30 cellular contexts compared by ENCODE assay signal in genomic region chr5:131968396-131968954, GRCh38. TPM values are rescaled to one million over a fixed set of nuclear protein-coding genes. Genes with fewer than 3 reads are reported as not detected.
DNase-seq lines count a peak whose midpoint lies in the region; ATAC-seq, FAIRE-seq and TF ChIP-seq lines count a peak whose summit lies in the region.
"Had no signal": no experiment of that assay in that cellular context is flagged by ENCODE, and none has a peak within 500 bp of the region (broad histone marks: within the 10 kb centered on the region; RNA-seq: fewer than 3 reads in every experiment).

No MANE protein-coding gene starts in this region.

- in situ Hi-C loops in astrocyte of the cerebellum (cut with HindIII; ENCODE audit: low sequenced_read_pairs): no loop called here

- H3K36me3 Mint-ChIP-seq in CD4-positive, alpha-beta T cell (ENCODE audit: low read depth): peaks cover 86% of the 10 kb centered on the region
- H3K36me3 Mint-ChIP-seq: memory B cell had no signal

- no peaks in the 10 kb centered on the region for H3K36me3 ChIP-seq in HEK293 (ENCODE audit: control insufficient read depth in 2 of 2, insufficient read depth in 1 of 2, low read length in 2 of 2)
- H3K36me3 ChIP-seq: SJCRH30, transverse colon had no signal

- POLR2A ChIA-PET in CD4-positive, alpha-beta T cell (lab: Charles Lee): no interaction called here
- POLR2A ChIA-PET in HEK293 (lab: Yijun Ruan, JAX): no interaction called here

- no peaks in the 10 kb centered on the region for H3K27me3 ChIP-seq in CD4-positive, alpha-beta T cell (ENCODE audit: control insufficient read depth, insufficient read depth, low read length)
- H3K27me3 ChIP-seq: SJCRH30, transverse colon had no signal

- H3K4me3 ChIP-seq in HEK293 (ENCODE audit: low read depth, low read length): no peak overlapping the region
- H3K4me3 ChIP-seq in astrocyte of the cerebellum (ENCODE audit: low read depth, low read length): no peak overlapping the region
- H3K4me3 ChIP-seq: SJCRH30, transverse colon had no signal

- no peak overlapping the region for H3K27ac ChIP-seq in CD4-positive, alpha-beta T cell (ENCODE audit: low read depth, low read length)
- H3K27ac ChIP-seq in HEK293 (ENCODE audit: extremely low read depth, low read depth, low read length): no peak overlapping the region
- H3K27ac ChIP-seq: C4-2B, epithelial cell of prostate, SJCRH30, transverse colon had no signal

- no peaks in the 10 kb centered on the region for H3K9me3 Mint-ChIP-seq in CD4-positive, alpha-beta T cell
- H3K9me3 Mint-ChIP-seq: activated CD4-positive, alpha-beta memory T cell treated with anti-CD3 and anti-CD28 coated beads for 36 hours; activated naive CD8-positive, alpha-beta T cell treated with anti-CD3 and anti-CD28 coated beads for 36 hours; memory B cell; T-cell had no signal

- no peaks in the 10 kb centered on the region for H3K9me3 ChIP-seq in CD4-positive, alpha-beta T cell (ENCODE audit: control insufficient read depth, low read length)
- no peaks in the 10 kb centered on the region for H3K9me3 ChIP-seq in HEK293 (ENCODE audit: control insufficient read depth, insufficient read depth, low read depth, low read length)
- H3K9me3 ChIP-seq: SJCRH30, transverse colon had no signal

- peaks cover 37% of the 10 kb centered on the region for H3K4me1 Mint-ChIP-seq in CD4-positive, alpha-beta T cell (ENCODE audit: low read depth)
- H3K4me1 Mint-ChIP-seq: memory B cell had no signal

- no peak for ATAC-seq in CD4-positive, alpha-beta T cell (ENCODE audit: poor library complexity)
- no peak for ATAC-seq in GM18502 (IDR thresholded peaks at IDR 0.05; ENCODE audit: poor library complexity, unreplicated experiment)
- ATAC-seq: left cardiac atrium, right cardiac atrium, T-cell had no signal

- CTCF ChIA-PET in CD4-positive, alpha-beta T cell (lab: Charles Lee): no interaction called here
- CTCF ChIA-PET in HEK293 (lab: Yijun Ruan, JAX): interaction anchor here (0.6 kb wide), 1 partner anchor 436 kb away, joined by 3 read pairs; no protein-coding TSS in a partner anchor

- no peak for FAIRE-seq in GM19239 (lab: Jason Lieb, UNC)

- no peaks in the 10 kb centered on the region for H3K4me1 ChIP-seq in HEK293 (ENCODE audit: control insufficient read depth, insufficient read depth, low read length)
- H3K4me1 ChIP-seq: SJCRH30, transverse colon had no signal

- H3K27ac Mint-ChIP-seq in CD4-positive, alpha-beta T cell: peak overlapping the region; percentile 34
- H3K27ac Mint-ChIP-seq: activated CD4-positive, alpha-beta memory T cell treated with anti-CD3 and anti-CD28 coated beads for 36 hours; activated naive CD8-positive, alpha-beta T cell treated with anti-CD3 and anti-CD28 coated beads for 36 hours; memory B cell had no signal

- intact Hi-C loops in CD4-positive, alpha-beta T cell (cut with DNase I, micrococcal nuclease): no loop called here

- H3K4me3 Mint-ChIP-seq in CD4-positive, alpha-beta T cell: no peak overlapping the region
- H3K4me3 Mint-ChIP-seq: activated CD4-positive, alpha-beta memory T cell treated with anti-CD3 and anti-CD28 coated beads for 36 hours; activated naive CD8-positive, alpha-beta T cell treated with anti-CD3 and anti-CD28 coated beads for 36 hours; memory B cell; T-cell had no signal

- DNase-seq in CD4-positive, alpha-beta T cell: no peak
- DNase-seq in astrocyte of the cerebellum (ENCODE audit: low read depth) (peak; percentile 79), kidney glomerular epithelial cell (lab: John Stamatoyannopoulos, UW) (peak; percentile 2), GM19239 (ENCODE audit: insufficient read length, low spot score) (no peak), T-helper 9 cell (no peak)
- DNase-seq: activated CD4-positive, alpha-beta memory T cell treated with anti-CD3 and anti-CD28 coated beads for 36 hours; activated CD4-positive, CD25-positive, alpha-beta regulatory T cell treated with anti-CD3 and anti-CD28 coated beads, Interleukin-2, amount 50 U/mL, for 72 hours; activated naive CD8-positive, alpha-beta T cell treated with anti-CD3 and anti-CD28 coated beads for 36 hours; DND-41; effector CD8-positive, alpha-beta T cell; foreskin melanocyte; GOT3; KG1; left cardiac atrium; NCI-H1436; NCI-H2081 treated with DMSO at 0.1 percent for 48 hours; NCI-H226; NCI-H69; posterior cingulate gyrus; right cardiac atrium; SJCRH30; stimulated activated CD4-positive, alpha-beta T cell treated with anti-CD3 and anti-CD28 coated beads, Interleukin-2, amount 100 ng/mL, for 48 hours; T-cell; transverse colon had no signal

- no peak for TF ChIP-seq CTCF in CD4-positive, alpha-beta T cell (IDR thresholded peaks at IDR 0.05)
- TF ChIP-seq CTCF in HEK293 (tag by site-specific recombination; IDR thresholded peaks at IDR 0.05) (no peak), astrocyte of the cerebellum (IDR thresholded peaks at IDR 0.05; ENCODE audit: low read depth, low read length, missing control alignments) (no peak)

- no peaks in the 10 kb centered on the region for H3K27me3 Mint-ChIP-seq in CD4-positive, alpha-beta T cell
- H3K27me3 Mint-ChIP-seq: activated CD4-positive, alpha-beta memory T cell treated with anti-CD3 and anti-CD28 coated beads for 36 hours; activated naive CD8-positive, alpha-beta T cell treated with anti-CD3 and anti-CD28 coated beads for 36 hours; T-cell had no signal

TF ChIP-seq in HEK293, 187 proteins besides CTCF, POLR2A, EP300 and RAD21:
- TF ChIP-seq HOXD13 (CRISPR knock-in tag; IDR thresholded peaks at IDR 0.05; ENCODE audit: borderline replicate concordance) (no peak), ZNF426 (tag by site-specific recombination; IDR thresholded peaks at IDR 0.05) (no peak), REST (tag by site-specific recombination; IDR thresholded peaks at IDR 0.05) (peak; percentile 83), ZNF654 (tag by site-specific recombination; IDR thresholded peaks at IDR 0.05; ENCODE audit: low read depth) (no peak), ZNF239 (tag by site-specific recombination; IDR thresholded peaks at IDR 0.05) (no peak)

RNA-seq across cellular contexts. Expression of gene MEIKIN, which starts 23.0 kb away (rescaled TPM):
- total RNA-seq in CD4-positive, alpha-beta T cell: not detected
- total RNA-seq: activated naive CD8-positive, alpha-beta T cell treated with anti-CD3 and anti-CD28 coated beads for 36 hours; chondrocyte; left cardiac atrium; SJCRH30; transverse colon had no signal

RNA-seq across cellular contexts. Expression of gene ACSL6, which starts 43.0 kb away (rescaled TPM):
- 10 to 100 TPM; 13.9 to 17.6 TPM for total RNA-seq in CD4-positive, alpha-beta T cell
- total RNA-seq: chondrocyte, SJCRH30 had no signal

Comparison
In these comparisons a context has a peak if more than half of its experiments do, and no peak if none do; other contexts are left out.
1. DNase-seq: peak in astrocyte of the cerebellum (single experiment) and kidney glomerular epithelial cell (single experiment); none in CD4-positive, alpha-beta T cell (0 of 10), GM19239 (single experiment) and T-helper 9 cell (single experiment).